15 cellular contexts compared by ENCODE assay signal in the genomic region with DNA sequence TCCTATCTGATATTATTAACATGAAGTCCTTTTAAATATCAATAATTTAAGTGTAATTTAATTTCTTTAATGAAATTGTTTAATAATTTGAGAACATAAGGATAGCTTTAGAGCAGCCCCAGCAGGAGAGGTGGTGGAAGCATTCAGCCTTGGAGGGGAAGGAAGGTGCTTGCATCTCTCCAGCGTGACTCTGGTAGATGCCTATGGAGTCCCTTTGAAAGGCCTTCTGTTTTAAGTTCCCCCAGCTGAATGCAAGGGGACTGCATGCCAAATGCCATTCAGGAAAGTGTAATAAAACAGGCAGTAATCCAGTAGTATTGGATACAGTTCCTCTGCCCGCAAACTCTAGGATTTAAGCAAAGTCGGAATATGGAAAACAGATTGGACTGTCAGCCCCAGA.
DNase-seq lines count a peak whose midpoint lies in the region; ATAC-seq and TF ChIP-seq lines count a peak whose summit lies in the region.
"Had no signal": no experiment of that assay in that cellular context is flagged by ENCODE, and none has a peak within 500 bp of the region (broad histone marks: within the 10 kb centered on the region; RNA-seq: fewer than 3 reads in every experiment).

No MANE protein-coding gene starts in this region.

- 67 to 86% (median 80%) methylated on average over 3 of the region's 3 CpGs for WGBS in heart left ventricle, 4 donors

- TF ChIP-seq POLR2A in heart left ventricle (IDR thresholded peaks at IDR 0.05), result no peak

- no peaks in the 10 kb centered on the region for H3K27me3 ChIP-seq in H7 (ENCODE audit: control insufficient read depth, insufficient read depth, low read length)
- no peaks in the 10 kb centered on the region for H3K27me3 ChIP-seq in heart left ventricle

- in situ Hi-C loops in SK-MEL-5 (cut with HindIII; ENCODE audit: low pct_unique_long_range_greater_than_20kb, low sequenced_read_pairs), result no loop called here

- H3K4me3 ChIP-seq in H7 (ENCODE audit: insufficient read depth, low read depth, low read length) (no peak overlapping the region), heart left ventricle (no peak overlapping the region)

- no peaks in the 10 kb centered on the region for H3K36me3 ChIP-seq in H7 (replicated peaks; ENCODE audit: control insufficient read depth, insufficient read depth, low read length)
- no peaks in the 10 kb centered on the region for H3K36me3 ChIP-seq in heart left ventricle

- H3K4me1 ChIP-seq in heart left ventricle, result no peaks in the 10 kb centered on the region

- H3K9me3 ChIP-seq in heart left ventricle, result peaks cover 0 to 20% (median 2%) of the 10 kb centered on the region in 12 donors

- DNase-seq in H7 (peak; percentile 21), SK-MEL-5 (ENCODE audit: low read depth, low spot score) (peak; percentile 19), iPS-NIHi11 (ENCODE audit: low spot score) (peak; percentile 16), NCI-H1436 treated with DMSO at 0.1 percent for 48 hours (lab: John Stamatoyannopoulos, UW) (no peak), RPMI8226 (no peak), heart left ventricle (no peak)
- DNase-seq: C1 segment of cervical spinal cord; Calu3; CD4-positive, alpha-beta memory T cell; COR-L47; DMS53; DMS79 treated with DMSO at 0.1 percent for 48 hours; GF-D8; GOT3 had no signal

- ATAC-seq in heart left ventricle, result no peak
- ATAC-seq: HCT116 had no signal

- no peak overlapping the region for H3K27ac ChIP-seq in heart left ventricle

- no peak for TF ChIP-seq CTCF in heart left ventricle (IDR thresholded peaks at IDR 0.05)

- intact Hi-C loops in heart left ventricle (cut with DNase I), result no loop called here

Comparison
In these comparisons a context has a peak if more than half of its experiments do, and no peak if none do; other contexts are left out.
1. DNase-seq: peak in H7 (single experiment), SK-MEL-5 (single experiment) and iPS-NIHi11 (single experiment); none in NCI-H1436 treated with DMSO at 0.1 percent for 48 hours (single experiment), RPMI8226 (single experiment) and heart left ventricle (0 of 5).